In genomic region chr18:22731398-22731797, GRCh38 we compare ENCODE assay signal across 19 cellular contexts.
DNase-seq lines count a peak whose midpoint lies in the region; ATAC-seq, FAIRE-seq and TF ChIP-seq lines count a peak whose summit lies in the region.
"Had no signal": no experiment of that assay in that cellular context is flagged by ENCODE, and none has a peak within 500 bp of the region (broad histone marks: within the 10 kb centered on the region; RNA-seq: fewer than 3 reads in every experiment).

No MANE protein-coding gene starts in this region.

- H3K27me3 ChIP-seq in parathyroid adenoma (ENCODE audit: control insufficient read depth, insufficient read depth, low read length), result no peaks in the 10 kb centered on the region

- no peak overlapping the region for H3K4me3 Mint-ChIP-seq in WTC11
- H3K4me3 Mint-ChIP-seq: CD4-positive, alpha-beta memory T cell; GM23338 had no signal

- H3K36me3 ChIP-seq in parathyroid adenoma (ENCODE audit: control insufficient read depth, insufficient read depth, low read length), result no peaks in the 10 kb centered on the region

- H3K4me1 Mint-ChIP-seq in WTC11, result peaks cover 9% of the 10 kb centered on the region; the same call in 1 of the 2 replicates
- H3K4me1 Mint-ChIP-seq: CD4-positive, alpha-beta memory T cell had no signal

- no peak overlapping the region for H3K27ac Mint-ChIP-seq in WTC11
- H3K27ac Mint-ChIP-seq: CD4-positive, alpha-beta memory T cell; GM23338 had no signal

- H3K27me3 Mint-ChIP-seq in WTC11 (ENCODE audit: low read depth), result no peaks in the 10 kb centered on the region

- POLR2A ChIA-PET in WTC11 (lab: Charles Lee), result no interaction called here

- H3K9me3 Mint-ChIP-seq in WTC11, result peaks cover 5% of the 10 kb centered on the region; the same call in 1 of the 2 replicates
- H3K9me3 Mint-ChIP-seq: GM23338 had no signal

- no peak for TF ChIP-seq CTCF in WTC11 (IDR thresholded peaks at IDR 0.05)
- TF ChIP-seq CTCF in choroid plexus epithelial cell (conservative IDR thresholded peaks at IDR 0.05; ENCODE audit: low read depth, low read length), result no peak
- no peak for TF ChIP-seq CTCF in parathyroid adenoma (IDR thresholded peaks at IDR 0.05)
- no peak for TF ChIP-seq CTCF in D721Med (IDR thresholded peaks at IDR 0.05; ENCODE audit: insufficient read depth, missing control alignments)

- H3K36me3 Mint-ChIP-seq in WTC11, result no peaks in the 10 kb centered on the region
- H3K36me3 Mint-ChIP-seq: CD4-positive, alpha-beta memory T cell had no signal

- H3K79me2 ChIP-seq in parathyroid adenoma, result no peaks in the 10 kb centered on the region

- no peak overlapping the region for H3K27ac ChIP-seq in parathyroid adenoma
- H3K27ac ChIP-seq: C4-2B had no signal

- no peak overlapping the region for H3K4me2 ChIP-seq in parathyroid adenoma (ENCODE audit: low read length)
- H3K4me2 ChIP-seq: GM23338 had no signal

- ATAC-seq in WTC11 (no peak), GM19395 (IDR thresholded peaks at IDR 0.05; ENCODE audit: unreplicated experiment) (no peak)
- no peak for ATAC-seq in stimulated activated naive CD8-positive, alpha-beta T cell treated with anti-CD3 and anti-CD28 coated beads, Interleukin-15, Interleukin-2, amounts not matched to agents 100 U/mL and 50 U/mL, for 24 hours
- ATAC-seq: GM23338, HCT116 had no signal

- peaks cover 9% of the 10 kb centered on the region for H3K4me1 ChIP-seq in parathyroid adenoma

- H3K9me3 ChIP-seq in parathyroid adenoma (ENCODE audit: control insufficient read depth, low read length), result no peaks in the 10 kb centered on the region

- peak overlapping the region; percentile 26 for H2AFZ ChIP-seq in parathyroid adenoma
- H2AFZ ChIP-seq: GM23338 had no signal

- H3K4me3 ChIP-seq in choroid plexus epithelial cell (ENCODE audit: low read depth, low read length) (no peak overlapping the region), parathyroid adenoma (ENCODE audit: low read depth, low read length) (no peak overlapping the region)
- H3K4me3 ChIP-seq: GM23338 had no signal

- CTCF ChIA-PET in WTC11 (lab: Charles Lee), result no interaction called here

- DNase-seq in WTC11 (ENCODE audit: low spot score) (no peak), choroid plexus epithelial cell (ENCODE audit: low read depth) (peak; percentile 12), glomerular endothelial cell (ENCODE audit: extremely low read depth, low read depth, low spot score) (peak; percentile 27), D721Med (ENCODE audit: insufficient read length, low spot score) (no peak), AG08396 (ENCODE audit: low spot score) (no peak)
- DNase-seq in stimulated activated naive CD8-positive, alpha-beta T cell treated with anti-CD3 and anti-CD28 coated beads, Interleukin-15, Interleukin-2, amounts not matched to agents 100 U/mL and 50 U/mL, for 24 hours, result no peak
- DNase-seq: ACHN; AML-193; CD4-positive, alpha-beta memory T cell; KG1 had no signal

- H3K9ac ChIP-seq in parathyroid adenoma, result no peak overlapping the region

- no peak for FAIRE-seq in D721Med (lab: Jason Lieb, UNC)
- FAIRE-seq: A204.1, G401.6, GM12891, H54 had no signal

TF ChIP-seq in WTC11, 78 proteins besides CTCF, POLR2A, EP300 and RAD21:
- TF ChIP-seq, protein P1, sequence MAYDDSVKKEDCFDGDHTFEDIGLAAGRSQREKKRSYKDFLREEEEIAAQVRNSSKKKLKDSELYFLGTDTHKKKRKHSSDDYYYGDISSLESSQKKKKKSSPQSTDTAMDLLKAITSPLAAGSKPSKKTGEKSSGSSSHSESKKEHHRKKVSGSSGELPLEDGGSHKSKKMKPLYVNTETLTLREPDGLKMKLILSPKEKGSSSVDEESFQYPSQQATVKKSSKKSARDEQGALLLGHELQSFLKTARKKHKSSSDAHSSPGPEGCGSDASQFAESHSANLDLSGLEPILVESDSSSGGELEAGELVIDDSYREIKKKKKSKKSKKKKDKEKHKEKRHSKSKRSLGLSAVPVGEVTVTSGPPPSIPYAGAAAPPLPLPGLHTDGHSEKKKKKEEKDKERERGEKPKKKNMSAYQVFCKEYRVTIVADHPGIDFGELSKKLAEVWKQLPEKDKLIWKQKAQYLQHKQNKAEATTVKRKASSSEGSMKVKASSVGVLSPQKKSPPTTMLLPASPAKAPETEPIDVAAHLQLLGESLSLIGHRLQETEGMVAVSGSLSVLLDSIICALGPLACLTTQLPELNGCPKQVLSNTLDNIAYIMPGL (CRISPR knock-in tag; IDR thresholded peaks at IDR 0.05), result no peak
- peak; percentile 33; the same call in 1 of the 2 replicates for TF ChIP-seq PRDM15 (CRISPR knock-in tag; IDR thresholded peaks at IDR 0.05)
- TF ChIP-seq, protein P2, sequence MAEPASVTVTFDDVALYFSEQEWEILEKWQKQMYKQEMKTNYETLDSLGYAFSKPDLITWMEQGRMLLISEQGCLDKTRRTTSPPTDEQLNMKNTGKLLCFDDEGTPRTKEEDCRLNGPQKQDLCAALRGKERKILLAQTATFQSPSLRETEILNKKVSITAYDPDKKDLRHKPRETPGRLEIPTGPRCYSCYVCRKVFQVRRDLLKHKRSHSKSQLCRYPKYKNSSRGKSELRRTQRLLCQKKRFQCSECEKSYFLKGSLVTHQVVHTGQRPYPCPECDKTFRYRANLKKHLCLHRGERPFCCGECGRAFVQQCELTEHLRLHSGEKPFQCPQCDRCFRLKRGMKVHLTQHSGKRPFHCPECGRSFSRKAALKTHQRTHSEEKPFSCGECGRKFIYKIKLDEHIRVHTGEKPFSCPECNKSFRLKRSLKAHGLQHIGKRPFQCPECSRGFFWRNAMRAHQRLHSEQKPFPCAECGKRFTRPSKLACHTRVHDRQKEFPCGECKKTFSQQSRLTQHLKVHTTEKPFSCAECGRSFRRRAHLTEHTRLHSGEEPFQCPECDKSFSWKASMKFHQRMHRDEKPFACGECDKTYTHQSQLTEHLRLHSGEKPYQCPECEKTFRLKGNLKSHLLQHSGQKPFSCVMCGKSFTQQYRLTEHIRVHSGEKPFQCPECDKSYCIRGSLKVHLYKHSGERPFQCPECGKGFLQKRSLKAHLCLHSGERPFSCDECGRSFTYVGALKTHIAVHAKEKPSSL (CRISPR knock-in tag; conservative IDR thresholded peaks at IDR 0.05), result no peak
TF ChIP-seq in WTC11: peak in this region for 1.

Comparison
In these comparisons a context has a peak if more than half of its experiments do, and no peak if none do; other contexts are left out.
1. DNase-seq: peak in choroid plexus epithelial cell (single experiment) and glomerular endothelial cell (single experiment); none in WTC11 (single experiment), D721Med (single experiment), stimulated activated naive CD8-positive, alpha-beta T cell treated with anti-CD3 and anti-CD28 coated beads, Interleukin-15, Interleukin-2, amounts not matched to agents 100 U/mL and 50 U/mL, for 24 hours (single experiment) and AG08396 (single experiment).